1 cellular context compared by ENCODE assay signal in genomic region chr7:93004906-93005305, GRCh38.
TF ChIP-seq lines count a peak whose summit lies in the region.

No MANE protein-coding gene starts in this region.

TF ChIP-seq in K562, 482 proteins besides CTCF, POLR2A, EP300 and RAD21 (continued from another document and continues in another):
- TF ChIP-seq MGA (IDR thresholded peaks at IDR 0.05): peak; percentile 77
- no peak for TF ChIP-seq HNRNPK (IDR thresholded peaks at IDR 0.05; ENCODE audit: low read depth, low read length, poor library complexity, severe bottlenecking)
- no peak for TF ChIP-seq CCAR2 (IDR thresholded peaks at IDR 0.05; ENCODE audit: low read depth, low read length)
- no peak for TF ChIP-seq ZNF655 (CRISPR knock-in tag; IDR thresholded peaks at IDR 0.05)
- TF ChIP-seq PURB (CRISPR knock-in tag; IDR thresholded peaks at IDR 0.05; ENCODE audit: low read depth): no peak
- TF ChIP-seq FOXA3 (CRISPR knock-in tag; conservative IDR thresholded peaks at IDR 0.05 in 1 of 2, IDR thresholded peaks at IDR 0.05 in 1 of 2): no peak
- TF ChIP-seq BCOR (IDR thresholded peaks at IDR 0.05): peak; percentile 57
- no peak for TF ChIP-seq MNT (conservative IDR thresholded peaks at IDR 0.05)
- no peak for TF ChIP-seq NR1H2 (CRISPR knock-in tag; IDR thresholded peaks at IDR 0.05)
- TF ChIP-seq MEIS2 (IDR thresholded peaks at IDR 0.05; ENCODE audit: partially characterized antibody): no peak
- TF ChIP-seq E2F6 (IDR thresholded peaks at IDR 0.05; ENCODE audit: borderline replicate concordance in 1 of 2, extremely low read depth in 1 of 2, insufficient read depth in 1 of 2, insufficient read length in 1 of 2, low read depth in 1 of 2, low read length in 1 of 2, poor library complexity in 1 of 2, severe bottlenecking in 1 of 2): peak; percentile 68 to 69
- 0 out of 2 replicates have a peak, but pooled peaks have one; percentile 44 for TF ChIP-seq CC2D1A (IDR thresholded peaks at IDR 0.05)
- no peak for TF ChIP-seq FOXK1 (CRISPR knock-in tag; IDR thresholded peaks at IDR 0.05; ENCODE audit: borderline replicate concordance)
- TF ChIP-seq SAFB (IDR thresholded peaks at IDR 0.05; ENCODE audit: borderline replicate concordance, low read depth, low read length): no peak
- TF ChIP-seq TAL1 (IDR thresholded peaks at IDR 0.05): peak; percentile 84
- peak; percentile 46; the same call in 1 of the 2 replicates for TF ChIP-seq NCOA1 (IDR thresholded peaks at IDR 0.05; ENCODE audit: low read depth)
- TF ChIP-seq FOXK2 (conservative IDR thresholded peaks at IDR 0.05 in 1 of 2, IDR thresholded peaks at IDR 0.05 in 1 of 2; ENCODE audit: low read depth in 2 of 2): no peak
- no peak for TF ChIP-seq U2AF2 (optimal IDR thresholded peaks at IDR 0.05; ENCODE audit: low read depth, low read length)
- TF ChIP-seq STAT5A (IDR thresholded peaks at IDR 0.05; ENCODE audit: borderline replicate concordance, low read length): peak; percentile 85
- peak; percentile 46; the same call in 1 of the 2 replicates for TF ChIP-seq CHAMP1 (IDR thresholded peaks at IDR 0.05)
- no peak for TF ChIP-seq GATAD2A (IDR thresholded peaks at IDR 0.05)
- TF ChIP-seq NUFIP1 (IDR thresholded peaks at IDR 0.05; ENCODE audit: partially characterized antibody): no peak
- TF ChIP-seq SMAD1 (IDR thresholded peaks at IDR 0.05; ENCODE audit: low read depth, low read length, partially characterized antibody): no peak
- TF ChIP-seq SMARCE1 (IDR thresholded peaks at IDR 0.05): peak; percentile 60; the same call in 1 of the 2 replicates
- TF ChIP-seq NR3C1 (CRISPR knock-in tag; IDR thresholded peaks at IDR 0.05): no peak
- TF ChIP-seq DMBX1 (CRISPR knock-in tag; IDR thresholded peaks at IDR 0.05; ENCODE audit: borderline replicate concordance): 0 out of 2 replicates have a peak, but pooled peaks have one; percentile 26
- TF ChIP-seq NFIC (IDR thresholded peaks at IDR 0.05): peak; percentile 52
- TF ChIP-seq CEBPB (tag; IDR thresholded peaks at IDR 0.05): no peak
- TF ChIP-seq L3MBTL2 (IDR thresholded peaks at IDR 0.05): peak; percentile 85
- TF ChIP-seq RFX1 (IDR thresholded peaks at IDR 0.05): peak; percentile 82
- peak; percentile 82 for TF ChIP-seq NFE2 (IDR thresholded peaks at IDR 0.05; ENCODE audit: low read depth)
- peak; percentile 92 for TF ChIP-seq CBFA2T3 (IDR thresholded peaks at IDR 0.05)
- TF ChIP-seq KLF1 (tag; IDR thresholded peaks at IDR 0.05): no peak
- no peak for TF ChIP-seq ZNF224 (CRISPR knock-in tag; IDR thresholded peaks at IDR 0.05)
- TF ChIP-seq ZNF561 (CRISPR knock-in tag; conservative IDR thresholded peaks at IDR 0.05): no peak
- TF ChIP-seq PRDM10 (IDR thresholded peaks at IDR 0.05; ENCODE audit: partially characterized antibody): no peak
- TF ChIP-seq HLTF (IDR thresholded peaks at IDR 0.05): no peak
- TF ChIP-seq PYGO2 (tag; IDR thresholded peaks at IDR 0.05): no peak
- no peak for TF ChIP-seq NCOA6 (IDR thresholded peaks at IDR 0.05)
- TF ChIP-seq CBX3 (IDR thresholded peaks at IDR 0.05; ENCODE audit: borderline replicate concordance in 1 of 2, low read length in 2 of 2): peak in 1 of 2 experiments; percentile 88; a peak in 1 of 3 replicates
- no peak for TF ChIP-seq ZC3H11A (IDR thresholded peaks at IDR 0.05; ENCODE audit: low read depth, low read length)
- peak; percentile 79 for TF ChIP-seq TEAD4 (IDR thresholded peaks at IDR 0.05; ENCODE audit: low read length)
- TF ChIP-seq TEAD4 (CRISPR knock-in tag; IDR thresholded peaks at IDR 0.05; ENCODE audit: borderline replicate concordance): no peak
- TF ChIP-seq SMARCC2 (IDR thresholded peaks at IDR 0.05; ENCODE audit: low read depth): peak; percentile 42; the same call in 1 of the 2 replicates
- TF ChIP-seq NFATC3 (IDR thresholded peaks at IDR 0.05): no peak
- peak in 1 of 2 experiments; percentile 71; a peak in 2 of 4 replicates for TF ChIP-seq KDM1A (IDR thresholded peaks at IDR 0.05)
- TF ChIP-seq RBM15 (IDR thresholded peaks at IDR 0.05; ENCODE audit: insufficient read depth, low read length): no peak
